In genomic region chr12:131775124-131775903, GRCh38 we compare ENCODE assay signal across 14 cellular contexts. TPM values are rescaled to one million over a fixed set of nuclear protein-coding genes. Genes with fewer than 3 reads are reported as not detected.
A peak's percentile ranks its signal among the peaks of the same experiment; 100 is the strongest.
DNase-seq lines count a peak whose midpoint lies in the region; ATAC-seq and TF ChIP-seq lines count a peak whose summit lies in the region.
"Had no signal": no experiment of that assay in that cellular context is flagged by ENCODE, and none has a peak within 500 bp of the region (broad histone marks: within the 10 kb centered on the region; RNA-seq: fewer than 3 reads in every experiment).

No MANE protein-coding gene starts in this region.

- peak overlapping the region; percentile 22 for H3K27ac Mint-ChIP-seq in CD4-positive, alpha-beta T cell
- peak overlapping the region; percentile 77 for H3K27ac Mint-ChIP-seq in GM23338

- H3K9ac ChIP-seq in iPS-20b (ENCODE audit: low read depth, low read length), result peak overlapping the region; percentile 47; the same call in 1 of the 2 replicates

- no peak overlapping the region for H3K4me3 Mint-ChIP-seq in CD4-positive, alpha-beta T cell
- H3K4me3 Mint-ChIP-seq in GM23338, result no peak overlapping the region
- H3K4me3 Mint-ChIP-seq: activated T-cell treated with anti-CD3 and anti-CD28 coated beads, Interleukin-2, amount 50 U/mL, for 4 hours had no signal

- intact Hi-C loops in CD4-positive, alpha-beta T cell (cut with DNase I, micrococcal nuclease), result no loop called here
- intact Hi-C loops in aorta (cut with DNase I), result no loop called here

- H3K27me3 ChIP-seq in CD4-positive, alpha-beta T cell (ENCODE audit: control insufficient read depth, insufficient read depth, low read length), result no peaks in the 10 kb centered on the region
- H3K27me3 ChIP-seq in GM23338 (ENCODE audit: insufficient read depth) (no peaks in the 10 kb centered on the region), iPS-20b (ENCODE audit: insufficient read depth, low read length) (no peaks in the 10 kb centered on the region), aorta (ENCODE audit: control insufficient read depth in 1 of 2, insufficient read depth in 2 of 2, low read length in 1 of 2) (no peaks in the 10 kb centered on the region)
- H3K27me3 ChIP-seq: hepatocyte, stomach had no signal

- H3K9me3 Mint-ChIP-seq in CD4-positive, alpha-beta T cell, result no peaks in the 10 kb centered on the region
- H3K9me3 Mint-ChIP-seq in GM23338, result no peaks in the 10 kb centered on the region
- H3K9me3 Mint-ChIP-seq: activated T-cell treated with anti-CD3 and anti-CD28 coated beads, Interleukin-2, amount 50 U/mL, for 4 hours had no signal

- H2AFZ ChIP-seq in GM23338, result no peak overlapping the region
- H2AFZ ChIP-seq: hepatocyte had no signal

- H3K4me1 Mint-ChIP-seq in CD4-positive, alpha-beta T cell (ENCODE audit: low read depth), result peaks cover 40% of the 10 kb centered on the region
- H3K4me1 Mint-ChIP-seq in GM23338, result peaks cover 51% of the 10 kb centered on the region

- H4K20me1 ChIP-seq in GM23338 (replicated peaks; ENCODE audit: insufficient read depth), result peaks cover 4% of the 10 kb centered on the region; the same call in 1 of the 2 replicates

- no peak for DNase-seq in CD4-positive, alpha-beta T cell
- DNase-seq in GM23338 (ENCODE audit: low spot score), result peak; percentile 57
- DNase-seq in amniotic epithelial cell (ENCODE audit: low read depth), result peak; percentile 3
- no peak for DNase-seq in A172 (ENCODE audit: low spot score)
- no peak for DNase-seq in pons (ENCODE audit: low spot score)
- no peak for DNase-seq in aorta
- DNase-seq: activated T-cell treated with anti-CD3 and anti-CD28 coated beads, Interleukin-2, amount 50 U/mL, for 4 hours; GF-D8; stomach had no signal

- WGBS in aorta, 2 donors, result 71 to 73% methylated on average over 19 of the region's 19 CpGs

- no peaks in the 10 kb centered on the region for H3K9me3 ChIP-seq in CD4-positive, alpha-beta T cell (ENCODE audit: control insufficient read depth, low read length)
- H3K9me3 ChIP-seq in iPS-20b (ENCODE audit: insufficient read depth, low read depth, low read length) (no peaks in the 10 kb centered on the region), aorta (ENCODE audit: control insufficient read depth, low read length) (no peaks in the 10 kb centered on the region)
- H3K9me3 ChIP-seq: HAP-1, stomach had no signal

- no peak overlapping the region for H3K4me3 ChIP-seq in GM23338
- no peak overlapping the region for H3K4me3 ChIP-seq in iPS-20b (ENCODE audit: low read length)
- H3K4me3 ChIP-seq in aorta (ENCODE audit: low read length in 2 of 2), result no peak overlapping the region
- H3K4me3 ChIP-seq: HAP-1, hepatocyte, stomach had no signal

- POLR2A ChIA-PET in CD4-positive, alpha-beta T cell (lab: Charles Lee), result interaction anchor here (0.6 kb wide), 1 partner anchor 10 kb away, joined by 4 read pairs; no protein-coding TSS in a partner anchor

- H3K4me1 ChIP-seq in GM23338 (ENCODE audit: insufficient read depth) (peaks cover 38% of the 10 kb centered on the region), iPS-20b (ENCODE audit: insufficient read depth, low read length) (peaks cover 32% of the 10 kb centered on the region), aorta (ENCODE audit: control insufficient read depth in 1 of 2, insufficient read depth in 2 of 2, low read length in 2 of 2) (no peaks in the 10 kb centered on the region)
- H3K4me1 ChIP-seq: HAP-1 had no signal

- H3K27me3 Mint-ChIP-seq in CD4-positive, alpha-beta T cell, result no peaks in the 10 kb centered on the region
- peaks cover 7% of the 10 kb centered on the region for H3K27me3 Mint-ChIP-seq in GM23338 (ENCODE audit: insufficient read depth, low read depth, poor library complexity)

- peak overlapping the region; percentile 39 for H3K4me2 ChIP-seq in GM23338
- H3K4me2 ChIP-seq: hepatocyte had no signal

- no peak overlapping the region for H3K27ac ChIP-seq in CD4-positive, alpha-beta T cell (ENCODE audit: low read depth, low read length)
- H3K27ac ChIP-seq in GM23338 (ENCODE audit: low read depth), result peak overlapping the region; percentile 84
- no peak overlapping the region for H3K27ac ChIP-seq in iPS-20b (ENCODE audit: low read length)
- H3K27ac ChIP-seq in aorta (ENCODE audit: low read depth in 1 of 2, low read length in 2 of 2), result no peak overlapping the region
- H3K27ac ChIP-seq: C4-2B, hepatocyte had no signal

- H3K36me3 ChIP-seq in GM23338 (ENCODE audit: insufficient read depth), result peaks cover 19% of the 10 kb centered on the region
- peaks cover 50% of the 10 kb centered on the region for H3K36me3 ChIP-seq in iPS-20b (ENCODE audit: insufficient read depth, low read depth, low read length)
- peaks cover 0 to 4% of the 10 kb centered on the region in 2 donors for H3K36me3 ChIP-seq in aorta (ENCODE audit: control insufficient read depth in 1 of 2, insufficient read depth in 2 of 2, low read length in 1 of 2)

- TF ChIP-seq CTCF in CD4-positive, alpha-beta T cell (IDR thresholded peaks at IDR 0.05), result no peak
- TF ChIP-seq CTCF in GM23338 (conservative IDR thresholded peaks at IDR 0.05; ENCODE audit: low read depth in 2 of 2), result no peak

- peaks cover 92% of the 10 kb centered on the region for H3K36me3 Mint-ChIP-seq in CD4-positive, alpha-beta T cell (ENCODE audit: low read depth)
- peaks cover 54% of the 10 kb centered on the region for H3K36me3 Mint-ChIP-seq in GM23338 (ENCODE audit: low read depth)

- no peaks in the 10 kb centered on the region for H3K9me2 ChIP-seq in GM23338 (ENCODE audit: insufficient read depth)

- peaks cover 15% of the 10 kb centered on the region for H3K79me2 ChIP-seq in GM23338 (replicated peaks; ENCODE audit: insufficient read depth)
- H3K79me2 ChIP-seq: hepatocyte had no signal

- H3F3A ChIP-seq in GM23338 (replicated peaks; ENCODE audit: low read depth), result peaks cover 8% of the 10 kb centered on the region

- no peak for ATAC-seq in CD4-positive, alpha-beta T cell (ENCODE audit: poor library complexity)
- peak; percentile 63 for ATAC-seq in GM23338
- ATAC-seq in HG02981 (IDR thresholded peaks at IDR 0.05; ENCODE audit: unreplicated experiment), result no peak
- ATAC-seq in aorta (ENCODE audit: low FRiP score), result no peak

- CTCF ChIA-PET in CD4-positive, alpha-beta T cell (lab: Charles Lee), result interaction anchor here (1.1 kb wide), 1 partner anchor 175 kb away, joined by 3 read pairs; the partner anchor contains the start of gene EP400

TF ChIP-seq in GM23338, 12 proteins besides CTCF, POLR2A, EP300 and RAD21:
- TF ChIP-seq EZH2 (IDR thresholded peaks at IDR 0.05; ENCODE audit: low read depth, unreplicated experiment) (no peak), EZH2phosphoT487 (IDR thresholded peaks at IDR 0.05; ENCODE audit: unreplicated experiment) (no peak), POLR2AphosphoS5 (IDR thresholded peaks at IDR 0.05; ENCODE audit: low read depth) (no peak), CREB1 (CRISPR knock-in tag; IDR thresholded peaks at IDR 0.05; ENCODE audit: low read depth) (no peak), REST (IDR thresholded peaks at IDR 0.05; ENCODE audit: unreplicated experiment) (no peak), STAT1 (IDR thresholded peaks at IDR 0.05; ENCODE audit: unreplicated experiment) (no peak), ZNF114 (CRISPR knock-in tag; IDR thresholded peaks at IDR 0.05) (no peak)

RNA-seq across cellular contexts. Expression of gene MMP17, which starts 52.9 kb away (rescaled TPM):
- total RNA-seq in CD4-positive, alpha-beta T cell, result under 1 TPM; 0.17 to 0.27 TPM
- total RNA-seq in GM23338 (2014; rRNA removed; shearing (Covaris generic)), result 26.8 and 48.5 TPM in 2 replicates
- polyA plus RNA-seq in GM23338 (2016; fragmentation: Nextera tagmentation; extraction: Ambion mirVana) (10.4 and 16.9 TPM in 2 replicates), aorta (1 to 10 TPM; 1.0 to 5.4 TPM)
- total RNA-seq in A172 (2014; rRNA removed; shearing (Covaris generic)), result 3.7 and 5.7 TPM in 2 replicates
- 1 to 10 TPM; 1.9 to 5.4 TPM for total RNA-seq in aorta

Comparison
In these comparisons a context has a peak if more than half of its experiments do, and no peak if none do; other contexts are left out.
1. DNase-seq: peak in GM23338 (single experiment) and amniotic epithelial cell (single experiment); none in CD4-positive, alpha-beta T cell (0 of 10), A172 (single experiment), pons (single experiment) and aorta (0 of 2).